Comparison of ENCODE assay signal across 8 cellular contexts in genomic region chr5:173472164-173472563, GRCh38.
DNase-seq lines count a peak whose midpoint lies in the region; ATAC-seq and TF ChIP-seq lines count a peak whose summit lies in the region.

No MANE protein-coding gene starts in this region.

- no peak for TF ChIP-seq RAD21 in SK-N-SH (IDR thresholded peaks at IDR 0.05; ENCODE audit: low read length)

- TF ChIP-seq POLR2A in ovary (IDR thresholded peaks at IDR 0.05) = no peak

- H3K36me3 ChIP-seq in BJ (ENCODE audit: control insufficient read depth, insufficient read depth, low read length) = no peaks in the 10 kb centered on the region
- no peaks in the 10 kb centered on the region for H3K36me3 ChIP-seq in SK-N-SH (replicated peaks in 1 of 2; ENCODE audit: control insufficient read depth in 1 of 2, insufficient read depth in 2 of 2, low read length in 1 of 2)
- H3K36me3 ChIP-seq in ovary = no peaks in the 10 kb centered on the region

- POLR2A ChIA-PET in BJ (lab: Charles Lee) = interaction anchor here (0.5 to 1.5 kb wide), 4 partner anchors 17 to 146 kb away, joined by 4 to 5 read pairs (median 4); partner anchors contain the start of gene STC2
- POLR2A ChIA-PET in SK-N-SH (lab: Yijun Ruan, JAX) = no interaction called here

- H3K27ac ChIP-seq in SK-N-SH (ENCODE audit: low read depth in 2 of 2, low read length in 1 of 2) (peak overlapping the region in 1 of 2 experiments; percentile 82; a peak in 2 of 4 replicates), ovary (no peak overlapping the region)

- H3K4me1 ChIP-seq in SK-N-SH (ENCODE audit: control insufficient read depth in 1 of 2, insufficient read depth in 2 of 2, low read depth in 1 of 2, low read length in 1 of 2) (peaks cover 0 to 13% of the 10 kb centered on the region in 2 experiments; a peak in 2 of 4 replicates), ovary (ENCODE audit: insufficient read depth) (peaks cover 2% of the 10 kb centered on the region)

- CTCF ChIA-PET in BJ (lab: Yijun Ruan, JAX) (interaction anchor here (0.7 to 3.1 kb wide), 7 partner anchors 17 to 178 kb away, joined by 3 to 11 read pairs (median 4); no protein-coding TSS in a partner anchor), SK-N-SH (lab: Yijun Ruan, JAX) (no interaction called here)

- H3K9ac ChIP-seq in SK-N-SH = peak overlapping the region; percentile 11; the same call in 1 of the 2 replicates

- H3F3A ChIP-seq in SK-N-SH (replicated peaks; ENCODE audit: insufficient read depth) = peaks cover 12% of the 10 kb centered on the region

- DNase-seq in BJ (ENCODE audit: low read depth) = peak; percentile 95
- DNase-seq in SK-N-SH = no peak
- peak; percentile 93 for DNase-seq in fibroblast of villous mesenchyme (ENCODE audit: low read depth)
- DNase-seq in ovary = peak in 4 of 5 donors; percentile 49 to 74 (median 60)
- no peak for DNase-seq in effector CD8-positive, alpha-beta T cell (lab: John Stamatoyannopoulos, UW)
- no peak for DNase-seq in OCI-M1 (lab: John Stamatoyannopoulos, UW)
- no peak for DNase-seq in nephron progenitor cell

- peak overlapping the region; percentile 49; the same call in 1 of the 2 replicates for H3K4me2 ChIP-seq in SK-N-SH

- H4K20me1 ChIP-seq in SK-N-SH (ENCODE audit: insufficient read depth) = no peaks in the 10 kb centered on the region

- H3K27ac Mint-ChIP-seq in nephron progenitor cell = no peak overlapping the region

- no peak overlapping the region for H3K4me3 Mint-ChIP-seq in nephron progenitor cell

- no peaks in the 10 kb centered on the region for H3K79me2 ChIP-seq in SK-N-SH (ENCODE audit: insufficient read depth)

- H3K9me2 ChIP-seq in SK-N-SH = no peaks in the 10 kb centered on the region

- TF ChIP-seq EP300 in SK-N-SH (IDR thresholded peaks at IDR 0.05; ENCODE audit: borderline replicate concordance in 1 of 2, low read depth in 1 of 2, low read length in 1 of 2) (peak in 1 of 2 experiments; percentile 48; a peak in 1 of 4 replicates), ovary (IDR thresholded peaks at IDR 0.05) (no peak)

- H3K4me1 Mint-ChIP-seq in nephron progenitor cell = no peaks in the 10 kb centered on the region

- peak overlapping the region; percentile 9; the same call in 1 of the 2 replicates for H2AFZ ChIP-seq in SK-N-SH (ENCODE audit: low read depth)

- no peaks in the 10 kb centered on the region for H3K36me3 Mint-ChIP-seq in nephron progenitor cell (ENCODE audit: low read depth)

- 28% methylated on average over 3 of the region's 3 CpGs for WGBS in SK-N-SH (ENCODE audit: low lambda C conversion rate)
- 29 to 34% (median 30%) methylated on average over 3 of the region's 3 CpGs for WGBS in ovary, 3 donors

- intact Hi-C loops in ovary (cut with DNase I) = no loop called here

- no peak overlapping the region for H3K4me3 ChIP-seq in BJ (ENCODE audit: low read depth, low read length)
- no peak overlapping the region for H3K4me3 ChIP-seq in SK-N-SH (ENCODE audit: low read depth in 2 of 2, low read length in 1 of 2)
- no peak overlapping the region for H3K4me3 ChIP-seq in fibroblast of villous mesenchyme (ENCODE audit: low read depth, low read length)
- H3K4me3 ChIP-seq in ovary = no peak overlapping the region

- ATAC-seq in HG02870 (IDR thresholded peaks at IDR 0.05; ENCODE audit: unreplicated experiment) = no peak

- TF ChIP-seq CTCF in BJ (IDR thresholded peaks at IDR 0.05; ENCODE audit: insufficient read depth, low read depth, low read length) (no peak), SK-N-SH (IDR thresholded peaks at IDR 0.05) (no peak), fibroblast of villous mesenchyme (IDR thresholded peaks at IDR 0.05; ENCODE audit: insufficient read depth, low read depth, low read length) (no peak), ovary (IDR thresholded peaks at IDR 0.05) (no peak), nephron progenitor cell (IDR thresholded peaks at IDR 0.05) (no peak)

- H3K9me3 Mint-ChIP-seq in nephron progenitor cell = peaks cover 5% of the 10 kb centered on the region

- H3K27me3 ChIP-seq in BJ (ENCODE audit: control insufficient read depth, insufficient read depth, low read length) = no peaks in the 10 kb centered on the region
- H3K27me3 ChIP-seq in SK-N-SH (ENCODE audit: insufficient read depth) = no peaks in the 10 kb centered on the region
- H3K27me3 ChIP-seq in ovary = no peaks in the 10 kb centered on the region

- H3K27me3 Mint-ChIP-seq in nephron progenitor cell (ENCODE audit: low read depth, poor library complexity) = peaks cover 11% of the 10 kb centered on the region

- no peaks in the 10 kb centered on the region for H3K9me3 ChIP-seq in SK-N-SH
- no peaks in the 10 kb centered on the region for H3K9me3 ChIP-seq in ovary

TF ChIP-seq in SK-N-SH, 30 proteins besides CTCF, POLR2A, EP300 and RAD21 (continues in another document):
- no peak for TF ChIP-seq TAF1 (IDR thresholded peaks at IDR 0.05; ENCODE audit: borderline replicate concordance, low read depth, low read length)
- TF ChIP-seq MXI1 (IDR thresholded peaks at IDR 0.05; ENCODE audit: low read depth, low read length) = no peak
- no peak for TF ChIP-seq CHD2 (IDR thresholded peaks at IDR 0.05; ENCODE audit: low read length, partially characterized antibody)
- no peak for TF ChIP-seq ZBTB33 (IDR thresholded peaks at IDR 0.05; ENCODE audit: borderline replicate concordance, low read depth)
- no peak for TF ChIP-seq FOXM1 (IDR thresholded peaks at IDR 0.05; ENCODE audit: low read depth)
- TF ChIP-seq SIN3A (IDR thresholded peaks at IDR 0.05; ENCODE audit: borderline replicate concordance, low read depth, low read length) = no peak
- no peak for TF ChIP-seq MEF2A (IDR thresholded peaks at IDR 0.05; ENCODE audit: borderline replicate concordance, low read depth)
- TF ChIP-seq TEAD4 (IDR thresholded peaks at IDR 0.05; ENCODE audit: borderline replicate concordance, insufficient read depth) = no peak
- TF ChIP-seq GATA2 (CRISPR knock-in tag; IDR thresholded peaks at IDR 0.05) = no peak
- TF ChIP-seq REST (IDR thresholded peaks at IDR 0.05; ENCODE audit: low read depth, low read length) = no peak
- TF ChIP-seq RCOR1 (IDR thresholded peaks at IDR 0.05; ENCODE audit: low read length) = no peak
- TF ChIP-seq POLR2AphosphoS5 (IDR thresholded peaks at IDR 0.05; ENCODE audit: low read depth, low read length) = peak; percentile 24; the same call in 1 of the 2 replicates
- peak; percentile 83 for TF ChIP-seq JUND (IDR thresholded peaks at IDR 0.05)
- TF ChIP-seq FOSL2 (IDR thresholded peaks at IDR 0.05; ENCODE audit: borderline replicate concordance, low read depth) = peak; percentile 88
- no peak for TF ChIP-seq FOXJ3 (CRISPR knock-in tag; IDR thresholded peaks at IDR 0.05)
- TF ChIP-seq PBX3 (IDR thresholded peaks at IDR 0.05) = peak; percentile 55; the same call in 1 of the 2 replicates
- no peak for TF ChIP-seq GABPA (IDR thresholded peaks at IDR 0.05; ENCODE audit: low read depth)
- no peak for TF ChIP-seq ELF1 (IDR thresholded peaks at IDR 0.05)
- TF ChIP-seq NRF1 (IDR thresholded peaks at IDR 0.05; ENCODE audit: low read depth, low read length) = no peak

Comparison
In these comparisons a context has a peak if more than half of its experiments do, and no peak if none do; other contexts are left out.
1. DNase-seq: peak in BJ (single experiment), fibroblast of villous mesenchyme (single experiment) and ovary (4 of 5); none in SK-N-SH (single experiment), effector CD8-positive, alpha-beta T cell (single experiment), OCI-M1 (single experiment) and nephron progenitor cell (single experiment).